Comparison of ENCODE assay signal across 16 cellular contexts in genomic region chr9:99752710-99753109, GRCh38.
DNase-seq lines count a peak whose midpoint lies in the region; ATAC-seq, FAIRE-seq and TF ChIP-seq lines count a peak whose summit lies in the region.
"Had no signal": no experiment of that assay in that cellular context is flagged by ENCODE, and none has a peak within 500 bp of the region (broad histone marks: within the 10 kb centered on the region; RNA-seq: fewer than 3 reads in every experiment).

No MANE protein-coding gene starts in this region.

- ATAC-seq in HG02970 (IDR thresholded peaks at IDR 0.05; ENCODE audit: low FRiP score, unreplicated experiment) (no peak), GM18505 (IDR thresholded peaks at IDR 0.05; ENCODE audit: unreplicated experiment) (no peak), HG03354 (IDR thresholded peaks at IDR 0.05; ENCODE audit: poor library complexity, severe bottlenecking, unreplicated experiment) (no peak)
- ATAC-seq: activated T-cell treated with anti-CD3 and anti-CD28 coated beads, Interleukin-2, amount 50 U/mL, for 72 hours; gastrocnemius medialis had no signal

- H3K27me3 ChIP-seq in bronchial epithelial cell (ENCODE audit: control insufficient read depth, insufficient read depth, low read length) (no peaks in the 10 kb centered on the region), kidney epithelial cell (ENCODE audit: control insufficient read depth, insufficient read depth, low read length) (no peaks in the 10 kb centered on the region)
- H3K27me3 ChIP-seq: gastrocnemius medialis had no signal

- peak; percentile 95 for DNase-seq in AG10803 (ENCODE audit: low read depth)
- peak; percentile 70 for DNase-seq in M059J (ENCODE audit: low read depth)
- DNase-seq in bronchial epithelial cell (ENCODE audit: low read depth): peak; percentile 95
- DNase-seq in kidney epithelial cell (ENCODE audit: low read depth): peak; percentile 45
- DNase-seq in OCI-M1 (lab: John Stamatoyannopoulos, UW): no peak
- DNase-seq: activated CD4-positive, alpha-beta T cell treated with anti-CD3 and anti-CD28 coated beads, Interleukin-2, amount 50 U/mL, for 48 hours; activated T-cell treated with anti-CD3 and anti-CD28 coated beads, Interleukin-2, amount 50 U/mL, for 72 hours; DMS53; gastrocnemius medialis; NCI-H1092; NCI-H2171 treated with DMSO at 0.1 percent for 48 hours; substantia nigra had no signal

- H3K4me3 ChIP-seq in AG10803 (ENCODE audit: low read length): no peak overlapping the region
- no peak overlapping the region for H3K4me3 ChIP-seq in bronchial epithelial cell (ENCODE audit: low read depth, low read length)
- H3K4me3 ChIP-seq in kidney epithelial cell (ENCODE audit: low read depth, low read length): no peak overlapping the region
- H3K4me3 ChIP-seq: gastrocnemius medialis had no signal

- TF ChIP-seq POLR2A in GM18505 (IDR thresholded peaks at IDR 0.05; ENCODE audit: borderline replicate concordance, extremely low read depth, insufficient read depth, insufficient read length): no peak

- no peaks in the 10 kb centered on the region for H3K36me3 ChIP-seq in bronchial epithelial cell (ENCODE audit: control insufficient read depth, insufficient read depth, low read length)
- H3K36me3 ChIP-seq in kidney epithelial cell (ENCODE audit: control insufficient read depth, insufficient read depth, low read length): no peaks in the 10 kb centered on the region
- H3K36me3 ChIP-seq: gastrocnemius medialis had no signal

- TF ChIP-seq CTCF in AG10803 (conservative IDR thresholded peaks at IDR 0.05; ENCODE audit: low read length) (no peak), bronchial epithelial cell (IDR thresholded peaks at IDR 0.05; ENCODE audit: insufficient read depth, low read length, severe bottlenecking) (no peak), kidney epithelial cell (IDR thresholded peaks at IDR 0.05; ENCODE audit: insufficient read depth, low read length, poor library complexity, severe bottlenecking) (no peak)

- FAIRE-seq in bronchial epithelial cell (lab: Jason Lieb, UNC): no peak
- FAIRE-seq: TTC549 had no signal
